In genomic region chr19:10863107-10863700, GRCh38 we compare ENCODE assay signal across 12 cellular contexts. TPM values are rescaled to one million over a fixed set of nuclear protein-coding genes. Genes with fewer than 3 reads are reported as not detected.
DNase-seq lines count a peak whose midpoint lies in the region; ATAC-seq and TF ChIP-seq lines count a peak whose summit lies in the region.
"Had no signal": no experiment of that assay in that cellular context is flagged by ENCODE, and none has a peak within 500 bp of the region (broad histone marks: within the 10 kb centered on the region; RNA-seq: fewer than 3 reads in every experiment).

No MANE protein-coding gene starts in this region.

- no peaks in the 10 kb centered on the region for H3K9me2 ChIP-seq in hepatocyte (replicated peaks; ENCODE audit: insufficient read depth)

- H3K4me3 ChIP-seq in hepatocyte = no peak overlapping the region

- H3K27me3 Mint-ChIP-seq in stimulated activated naive B cell treated with anti-CD40 and anti-IgM and Interleukin-4, amounts not matched to agents 10 μg/mL and 1 μg/mL and 100 μg/mL, for 72 hours = no peaks in the 10 kb centered on the region

- H3K4me3 Mint-ChIP-seq in stimulated activated naive B cell treated with anti-CD40 and anti-IgM and Interleukin-4, amounts not matched to agents 10 μg/mL and 1 μg/mL and 100 μg/mL, for 72 hours = no peak overlapping the region
- H3K4me3 Mint-ChIP-seq: immature natural killer cell had no signal

- no peak for TF ChIP-seq CTCF in VCaP (conservative IDR thresholded peaks at IDR 0.05)
- TF ChIP-seq CTCF in hepatocyte (IDR thresholded peaks at IDR 0.05; ENCODE audit: poor library complexity) = no peak

- no peaks in the 10 kb centered on the region for H3K36me3 Mint-ChIP-seq in stimulated activated naive B cell treated with anti-CD40 and anti-IgM and Interleukin-4, amounts not matched to agents 10 μg/mL and 1 μg/mL and 100 μg/mL, for 72 hours
- H3K36me3 Mint-ChIP-seq: immature natural killer cell had no signal

- H3K27ac ChIP-seq in VCaP = peak overlapping the region; percentile 44; the same call in 1 of the 2 replicates
- peak overlapping the region; percentile 73 for H3K27ac ChIP-seq in hepatocyte
- H3K27ac ChIP-seq: 22Rv1 had no signal

- no peaks in the 10 kb centered on the region for H3K9me3 ChIP-seq in hepatocyte (ENCODE audit: low read depth)

- WGBS in hepatocyte (ENCODE audit: low lambda C conversion rate, missing lambda C conversion rate) = 62% methylated on average over 18 of the region's 18 CpGs

- peaks cover 15 to 23% of the 10 kb centered on the region in 2 donors for H3K4me1 Mint-ChIP-seq in stimulated activated naive B cell treated with anti-CD40 and anti-IgM and Interleukin-4, amounts not matched to agents 10 μg/mL and 1 μg/mL and 100 μg/mL, for 72 hours

- no peaks in the 10 kb centered on the region for H3K36me3 ChIP-seq in hepatocyte (replicated peaks; ENCODE audit: insufficient read depth, low read depth)

- no peaks in the 10 kb centered on the region for H4K20me1 ChIP-seq in hepatocyte (ENCODE audit: insufficient read depth, poor library complexity, severe bottlenecking)

- peak overlapping the region; percentile 56 for H3K27ac Mint-ChIP-seq in stimulated activated naive B cell treated with anti-CD40 and anti-IgM and Interleukin-4, amounts not matched to agents 10 μg/mL and 1 μg/mL and 100 μg/mL, for 72 hours

- peak overlapping the region; percentile 20 for H3K4me2 ChIP-seq in hepatocyte

- no peaks in the 10 kb centered on the region for H3K27me3 ChIP-seq in hepatocyte

- H2AFZ ChIP-seq in hepatocyte = no peak overlapping the region

- H3K4me1 ChIP-seq in hepatocyte (ENCODE audit: insufficient read depth) = no peaks in the 10 kb centered on the region

- DNase-seq in DMS 273 (lab: John Stamatoyannopoulos, UW; ENCODE audit: unreplicated experiment) = peak; percentile 30
- no peak for DNase-seq in DMS 273 treated with DMSO at 0.1 percent for 48 hours (lab: John Stamatoyannopoulos, UW)
- peak; percentile 58 for DNase-seq in hepatocyte (ENCODE audit: low spot score)
- DNase-seq in stimulated activated naive B cell treated with anti-CD40 and anti-IgM and Interleukin-4, amounts not matched to agents 10 μg/mL and 1 μg/mL and 100 μg/mL, for 72 hours = no peak
- DNase-seq: amniotic stem cell, immature natural killer cell, NCI-H1436 had no signal

- ATAC-seq in stimulated activated naive B cell treated with anti-CD40 and anti-IgM and Interleukin-4, amounts not matched to agents 10 μg/mL and 1 μg/mL and 100 μg/mL, for 72 hours (replicated peaks) = no peak
- ATAC-seq in HG02642 (IDR thresholded peaks at IDR 0.05; ENCODE audit: poor library complexity, unreplicated experiment) = no peak
- ATAC-seq in HG03469 (IDR thresholded peaks at IDR 0.05; ENCODE audit: unreplicated experiment) = no peak
- no peak for ATAC-seq in HG02981 (IDR thresholded peaks at IDR 0.05; ENCODE audit: unreplicated experiment)

- no peaks in the 10 kb centered on the region for H3K79me2 ChIP-seq in hepatocyte

- H3K9me3 Mint-ChIP-seq in stimulated activated naive B cell treated with anti-CD40 and anti-IgM and Interleukin-4, amounts not matched to agents 10 μg/mL and 1 μg/mL and 100 μg/mL, for 72 hours = no peaks in the 10 kb centered on the region
- H3K9me3 Mint-ChIP-seq: immature natural killer cell had no signal

RNA-seq across cellular contexts. Expression of gene CARM1, which starts 8.1 kb away (rescaled TPM):
- 27.5 and 34.3 TPM in 2 replicates for total RNA-seq in hepatocyte
- polyA plus RNA-seq in hepatocyte = 45.1 and 45.7 TPM in 2 replicates

RNA-seq across cellular contexts. Expression of gene C19orf38, which starts 15.0 kb away (rescaled TPM):
- total RNA-seq in hepatocyte = 3.4 and 3.7 TPM in 2 replicates
- 0.56 and 1.5 TPM in 2 replicates for polyA plus RNA-seq in hepatocyte

RNA-seq across cellular contexts. Expression of gene TMED1, which starts 27.2 kb away (rescaled TPM):
- total RNA-seq in hepatocyte = 63.2 and 65.0 TPM in 2 replicates
- polyA plus RNA-seq in hepatocyte = 93.1 and 95.4 TPM in 2 replicates

Comparison
In these comparisons a context has a peak if more than half of its experiments do, and no peak if none do; other contexts are left out.
1. DNase-seq: peak in DMS 273 (single experiment) and hepatocyte (single experiment); none in DMS 273 treated with DMSO at 0.1 percent for 48 hours (single experiment) and stimulated activated naive B cell treated with anti-CD40 and anti-IgM and Interleukin-4, amounts not matched to agents 10 μg/mL and 1 μg/mL and 100 μg/mL, for 72 hours (single experiment).